Comparison of ENCODE assay signal across 14 cellular contexts in genomic region chr1:45305231-45305630, GRCh38. TPM values are rescaled to one million over a fixed set of nuclear protein-coding genes. Genes with fewer than 3 reads are reported as not detected.
DNase-seq lines count a peak whose midpoint lies in the region; ATAC-seq and TF ChIP-seq lines count a peak whose summit lies in the region.
"Had no signal": no experiment of that assay in that cellular context is flagged by ENCODE, and none has a peak within 500 bp of the region (broad histone marks: within the 10 kb centered on the region; RNA-seq: fewer than 3 reads in every experiment).

No MANE protein-coding gene starts in this region.

- H3K27me3 Mint-ChIP-seq in T-helper 1 cell treated with Interleukin-12 subunit alpha and Interleukin-12 subunit beta and Interleukin-4 antibody, amounts not matched to agents 30 μg/mL and 1 μg/mL, for 36 hours (ENCODE audit: low read depth) = no peaks in the 10 kb centered on the region
- no peaks in the 10 kb centered on the region for H3K27me3 Mint-ChIP-seq in activated naive CD8-positive, alpha-beta T cell treated with anti-CD3 and anti-CD28 coated beads, Interleukin-2, amount 10 ng/mL, durations not matched to agents 7 days and 5 days
- H3K27me3 Mint-ChIP-seq in nephron progenitor cell (ENCODE audit: low read depth, poor library complexity) = no peaks in the 10 kb centered on the region

- H3K9me3 ChIP-seq in KOPT-K1 (ENCODE audit: insufficient read depth, low read length, poor library complexity, severe bottlenecking) = no peaks in the 10 kb centered on the region
- H3K9me3 ChIP-seq: gastroesophageal sphincter, HAP-1, transverse colon had no signal

- DNase-seq in T-helper 1 cell = no peak
- no peak for DNase-seq in activated naive CD8-positive, alpha-beta T cell treated with anti-CD3 and anti-CD28 coated beads, Interleukin-2, amount 10 ng/mL, durations not matched to agents 7 days and 5 days
- DNase-seq in nephron progenitor cell = no peak
- no peak for DNase-seq in activated gamma-delta T cell treated with Interleukin-2 at 50 U/mL for 16 hours
- no peak for DNase-seq in UCSD-AML1 (lab: John Stamatoyannopoulos, UW; ENCODE audit: unreplicated experiment)
- DNase-seq: activated CD4-positive, alpha-beta T cell treated with anti-CD3 and anti-CD28 coated beads, Interleukin-2, amount 50 U/mL, for 4 hours; NCI-H1436 treated with DMSO at 0.1 percent for 48 hours had no signal

- peak overlapping the region; percentile 66 for H3K27ac Mint-ChIP-seq in T-helper 1 cell treated with Interleukin-12 subunit alpha and Interleukin-12 subunit beta and Interleukin-4 antibody, amounts not matched to agents 30 μg/mL and 1 μg/mL, for 36 hours
- peak overlapping the region; percentile 69 for H3K27ac Mint-ChIP-seq in activated naive CD8-positive, alpha-beta T cell treated with anti-CD3 and anti-CD28 coated beads, Interleukin-2, amount 10 ng/mL, durations not matched to agents 7 days and 5 days
- H3K27ac Mint-ChIP-seq in nephron progenitor cell = peak overlapping the region; percentile 94

- H3K36me3 Mint-ChIP-seq in T-helper 1 cell treated with Interleukin-12 subunit alpha and Interleukin-12 subunit beta and Interleukin-4 antibody, amounts not matched to agents 30 μg/mL and 1 μg/mL, for 36 hours (ENCODE audit: low read depth) = no peaks in the 10 kb centered on the region
- no peaks in the 10 kb centered on the region for H3K36me3 Mint-ChIP-seq in activated naive CD8-positive, alpha-beta T cell treated with anti-CD3 and anti-CD28 coated beads, Interleukin-2, amount 10 ng/mL, durations not matched to agents 7 days and 5 days
- no peaks in the 10 kb centered on the region for H3K36me3 Mint-ChIP-seq in nephron progenitor cell (ENCODE audit: low read depth)

- H3K9me3 Mint-ChIP-seq in T-helper 1 cell treated with Interleukin-12 subunit alpha and Interleukin-12 subunit beta and Interleukin-4 antibody, amounts not matched to agents 30 μg/mL and 1 μg/mL, for 36 hours = no peaks in the 10 kb centered on the region
- no peaks in the 10 kb centered on the region for H3K9me3 Mint-ChIP-seq in activated naive CD8-positive, alpha-beta T cell treated with anti-CD3 and anti-CD28 coated beads, Interleukin-2, amount 10 ng/mL, durations not matched to agents 7 days and 5 days
- H3K9me3 Mint-ChIP-seq in nephron progenitor cell = peaks cover 5% of the 10 kb centered on the region

- H3K4me1 Mint-ChIP-seq in T-helper 1 cell treated with Interleukin-12 subunit alpha and Interleukin-12 subunit beta and Interleukin-4 antibody, amounts not matched to agents 30 μg/mL and 1 μg/mL, for 36 hours (ENCODE audit: low read depth) = peaks cover 21% of the 10 kb centered on the region
- H3K4me1 Mint-ChIP-seq in activated naive CD8-positive, alpha-beta T cell treated with anti-CD3 and anti-CD28 coated beads, Interleukin-2, amount 10 ng/mL, durations not matched to agents 7 days and 5 days = peaks cover 28% of the 10 kb centered on the region
- H3K4me1 Mint-ChIP-seq in nephron progenitor cell = peaks cover 56% of the 10 kb centered on the region

- POLR2A ChIA-PET in activated naive CD8-positive, alpha-beta T cell treated with anti-CD3 and anti-CD28 coated beads, Interleukin-2, amount 10 ng/mL, durations not matched to agents 7 days and 5 days (lab: Charles Lee) = interaction anchor here (0.9 to 5.5 kb wide), 5 partner anchors 22 to 584 kb away, joined by 4 to 84 read pairs (median 11); partner anchors contain the start of genes HECTD3, HPDL, MUTYH and PRDX1

- peak overlapping the region; percentile 84 for H3K4me3 Mint-ChIP-seq in T-helper 1 cell treated with Interleukin-12 subunit alpha and Interleukin-12 subunit beta and Interleukin-4 antibody, amounts not matched to agents 30 μg/mL and 1 μg/mL, for 36 hours
- H3K4me3 Mint-ChIP-seq in activated naive CD8-positive, alpha-beta T cell treated with anti-CD3 and anti-CD28 coated beads, Interleukin-2, amount 10 ng/mL, durations not matched to agents 7 days and 5 days = peak overlapping the region; percentile 90
- peak overlapping the region; percentile 88 for H3K4me3 Mint-ChIP-seq in nephron progenitor cell

- H3K27ac ChIP-seq in KOPT-K1 (ENCODE audit: low read depth, low read length, poor library complexity, severe bottlenecking) = peak overlapping the region; percentile 92
- H3K27ac ChIP-seq: 22Rv1 had no signal

- no peak for TF ChIP-seq CTCF in nephron progenitor cell (IDR thresholded peaks at IDR 0.05)

- H3K36me3 ChIP-seq in KOPT-K1 (ENCODE audit: insufficient read depth, low read length) = no peaks in the 10 kb centered on the region
- H3K36me3 ChIP-seq: gastroesophageal sphincter, HAP-1, transverse colon had no signal

- no peak for ATAC-seq in activated naive CD8-positive, alpha-beta T cell treated with anti-CD3 and anti-CD28 coated beads, Interleukin-2, amount 10 ng/mL, durations not matched to agents 7 days and 5 days (ENCODE audit: low read depth)
- ATAC-seq in SK-N-SH treated with all-trans-retinoic acid at 6 μM for 48 hours = no peak
- ATAC-seq: gastroesophageal sphincter had no signal

TF ChIP-seq in SK-N-SH treated with all-trans-retinoic acid at 6 μM for 48 hours, 23 proteins besides CTCF, POLR2A, EP300 and RAD21:
- TF ChIP-seq ESRRG (CRISPR knock-in tag; IDR thresholded peaks at IDR 0.05) (no peak), ZFP3 (CRISPR knock-in tag; IDR thresholded peaks at IDR 0.05) (no peak), ZNF8 (CRISPR knock-in tag; IDR thresholded peaks at IDR 0.05) (no peak), PATZ1 (CRISPR knock-in tag; IDR thresholded peaks at IDR 0.05; ENCODE audit: borderline replicate concordance) (no peak), PPARA (CRISPR knock-in tag; IDR thresholded peaks at IDR 0.05; ENCODE audit: borderline replicate concordance) (no peak), GLIS3 (CRISPR knock-in tag; IDR thresholded peaks at IDR 0.05) (no peak), TOX (CRISPR knock-in tag; IDR thresholded peaks at IDR 0.05; ENCODE audit: borderline replicate concordance) (no peak), ARNTL (CRISPR knock-in tag; IDR thresholded peaks at IDR 0.05; ENCODE audit: borderline replicate concordance, low read depth) (no peak), OSR1 (CRISPR knock-in tag; IDR thresholded peaks at IDR 0.05) (no peak), ZNF70 (CRISPR knock-in tag; IDR thresholded peaks at IDR 0.05) (no peak), TCF4 (CRISPR knock-in tag; IDR thresholded peaks at IDR 0.05; ENCODE audit: borderline replicate concordance) (no peak), ISL1 (CRISPR knock-in tag; IDR thresholded peaks at IDR 0.05) (no peak), BACH2 (CRISPR knock-in tag; IDR thresholded peaks at IDR 0.05; ENCODE audit: borderline replicate concordance) (no peak), ZNF565 (CRISPR knock-in tag; conservative IDR thresholded peaks at IDR 0.05; ENCODE audit: low read depth) (no peak), ZC3H10 (CRISPR knock-in tag; IDR thresholded peaks at IDR 0.05) (no peak), ZFP30 (CRISPR knock-in tag; IDR thresholded peaks at IDR 0.05) (no peak)
- TF ChIP-seq, protein P1, sequence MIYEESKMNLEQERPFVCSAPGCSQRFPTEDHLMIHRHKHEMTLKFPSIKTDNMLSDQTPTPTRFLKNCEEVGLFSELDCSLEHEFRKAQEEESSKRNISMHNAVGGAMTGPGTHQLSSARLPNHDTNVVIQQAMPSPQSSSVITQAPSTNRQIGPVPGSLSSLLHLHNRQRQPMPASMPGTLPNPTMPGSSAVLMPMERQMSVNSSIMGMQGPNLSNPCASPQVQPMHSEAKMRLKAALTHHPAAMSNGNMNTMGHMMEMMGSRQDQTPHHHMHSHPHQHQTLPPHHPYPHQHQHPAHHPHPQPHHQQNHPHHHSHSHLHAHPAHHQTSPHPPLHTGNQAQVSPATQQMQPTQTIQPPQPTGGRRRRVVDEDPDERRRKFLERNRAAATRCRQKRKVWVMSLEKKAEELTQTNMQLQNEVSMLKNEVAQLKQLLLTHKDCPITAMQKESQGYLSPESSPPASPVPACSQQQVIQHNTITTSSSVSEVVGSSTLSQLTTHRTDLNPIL (CRISPR knock-in tag; IDR thresholded peaks at IDR 0.05; ENCODE audit: low read depth) = no peak
TF ChIP-seq in SK-N-SH treated with all-trans-retinoic acid at 6 μM for 48 hours: peak in this region for 0.

RNA-seq across cellular contexts. Expression of gene HPDL, which starts 21.5 kb away (rescaled TPM):
- 10 to 100 TPM in 1 of 2 experiments, 1 to 10 TPM in 1; 8.4 to 10.3 TPM for total RNA-seq in activated naive CD8-positive, alpha-beta T cell treated with anti-CD3 and anti-CD28 coated beads, Interleukin-2, amount 10 ng/mL, durations not matched to agents 7 days and 5 days

RNA-seq across cellular contexts. Expression of gene TOE1, which starts 34.7 kb away (rescaled TPM):
- total RNA-seq in activated naive CD8-positive, alpha-beta T cell treated with anti-CD3 and anti-CD28 coated beads, Interleukin-2, amount 10 ng/mL, durations not matched to agents 7 days and 5 days = 10 to 100 TPM; 20.4 to 22.2 TPM

RNA-seq across cellular contexts. Expression of gene MUTYH, which starts 35.0 kb away (rescaled TPM):
- 10 to 100 TPM; 59.9 to 68.8 TPM for total RNA-seq in activated naive CD8-positive, alpha-beta T cell treated with anti-CD3 and anti-CD28 coated beads, Interleukin-2, amount 10 ng/mL, durations not matched to agents 7 days and 5 days
